ENCODE assay signal across 2 cellular contexts in the genomic region with DNA sequence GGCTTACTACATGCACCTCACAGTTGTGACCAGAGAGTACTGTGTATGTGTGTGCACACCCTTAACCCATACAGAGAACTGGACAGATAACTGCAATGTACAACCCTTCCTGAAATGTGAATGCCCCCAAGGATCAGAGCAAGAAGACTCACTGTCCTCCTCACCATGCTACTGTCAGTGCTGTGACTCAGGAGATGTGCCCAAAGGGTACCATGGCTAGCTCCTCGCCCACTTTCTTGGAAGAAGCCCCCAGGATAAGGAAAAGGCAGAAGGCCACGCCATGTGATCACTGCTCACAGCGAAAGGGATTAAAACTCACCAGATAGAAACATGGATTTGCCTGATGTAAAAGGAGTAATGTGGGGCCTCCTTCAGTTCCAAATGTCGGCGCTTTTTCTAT.
A peak's percentile ranks its signal among the peaks of the same experiment; 100 is the strongest.
TF ChIP-seq lines count a peak whose summit lies in the region.

No MANE protein-coding gene starts in this region.

TF ChIP-seq in HepG2, 621 proteins besides CTCF, POLR2A, EP300 and RAD21:
- TF ChIP-seq RBM22 (optimal IDR thresholded peaks at IDR 0.05; ENCODE audit: low read length) = peak; percentile 54
- no peak for TF ChIP-seq ZNF317 (CRISPR knock-in tag; IDR thresholded peaks at IDR 0.05)

TF ChIP-seq in HEK293, 187 proteins besides CTCF, POLR2A, EP300 and RAD21 (continued from another document):
- peak; percentile 53 for TF ChIP-seq REST (tag by site-specific recombination; IDR thresholded peaks at IDR 0.05)
TF ChIP-seq in HEK293: peak in this region for 1.
